In the genomic region with DNA sequence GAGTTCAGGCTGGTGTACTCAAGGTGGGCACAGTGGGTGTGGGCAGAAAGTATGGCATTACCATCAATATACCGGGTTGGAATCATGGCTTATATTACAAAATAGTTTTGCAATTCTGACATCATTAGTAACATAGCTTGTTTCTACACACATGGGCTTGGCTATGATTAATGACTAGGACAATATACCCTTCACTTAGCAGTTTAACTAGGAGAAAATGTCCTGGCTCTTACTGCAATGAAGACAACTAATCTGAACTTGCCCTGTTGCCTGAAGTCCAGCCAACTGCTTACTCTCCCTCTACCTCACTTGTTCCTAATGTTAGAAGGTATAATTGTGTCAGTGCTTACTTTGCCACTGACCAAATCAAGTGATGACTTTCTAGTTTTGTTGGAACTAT, we compare ENCODE assay signal across 15 cellular contexts.
"Had no signal": no experiment of that assay in that cellular context is flagged by ENCODE, and none has a peak within 500 bp of the region (broad histone marks: within the 10 kb centered on the region; RNA-seq: fewer than 3 reads in every experiment).

No MANE protein-coding gene starts in this region.

- H3K27ac Mint-ChIP-seq: activated CD8-positive, alpha-beta T cell treated with anti-CD3 and anti-CD28 coated beads for 36 hours; dendritic cell treated with granulocyte-macrophage colony-stimulating factor and Interleukin-4, amounts not matched to agents 40 ng/mL and 50 ng/mL, for 4 days; effector memory CD8-positive, alpha-beta T cell; naive B cell; T-cell had no signal

- DNase-seq: activated CD8-positive, alpha-beta memory T cell treated with anti-CD3 and anti-CD28 coated beads, Interleukin-2, amount 50 U/mL, for 4 hours; activated CD8-positive, alpha-beta T cell treated with anti-CD3 and anti-CD28 coated beads for 36 hours; activated naive CD4-positive, alpha-beta T cell treated with Interleukin-2 at 50 U/mL for 16 hours; effector memory CD8-positive, alpha-beta T cell; erythroblast; hypothalamus; naive B cell; stimulated activated CD4-positive, alpha-beta T cell treated with anti-CD3 and anti-CD28 coated beads, Interleukin-12 subunit alpha, Interleukin-12 subunit beta, amount 100 ng/mL, for 4 hours; stimulated activated naive CD4-positive, alpha-beta T cell; T-cell; T1000 had no signal

- H3K27ac ChIP-seq: VCaP had no signal

- H3K9me3 Mint-ChIP-seq: dendritic cell treated with granulocyte-macrophage colony-stimulating factor and Interleukin-4, amounts not matched to agents 40 ng/mL and 50 ng/mL, for 4 days; effector memory CD8-positive, alpha-beta T cell; naive B cell had no signal

- H3K4me3 ChIP-seq: lung had no signal

- H3K27me3 Mint-ChIP-seq: activated CD8-positive, alpha-beta T cell treated with anti-CD3 and anti-CD28 coated beads for 36 hours; dendritic cell treated with granulocyte-macrophage colony-stimulating factor and Interleukin-4, amounts not matched to agents 40 ng/mL and 50 ng/mL, for 4 days; effector memory CD8-positive, alpha-beta T cell; naive B cell; T-cell had no signal

- H3K36me3 Mint-ChIP-seq: naive B cell, T-cell had no signal

- H3K4me1 Mint-ChIP-seq: naive B cell, T-cell had no signal

- H3K4me3 Mint-ChIP-seq: activated CD8-positive, alpha-beta T cell treated with anti-CD3 and anti-CD28 coated beads for 36 hours; dendritic cell treated with granulocyte-macrophage colony-stimulating factor and Interleukin-4, amounts not matched to agents 40 ng/mL and 50 ng/mL, for 4 days; effector memory CD8-positive, alpha-beta T cell; naive B cell; T-cell had no signal

- ATAC-seq: activated CD8-positive, alpha-beta T cell treated with anti-CD3 and anti-CD28 coated beads for 36 hours; effector memory CD8-positive, alpha-beta T cell; sciatic nerve; T-cell had no signal
